In genomic region chr2:46888421-46888952, GRCh38 we compare ENCODE assay signal across 1 cellular context.
TF ChIP-seq lines count a peak whose summit lies in the region.

No MANE protein-coding gene starts in this region.

TF ChIP-seq in IMR-90, 13 proteins besides CTCF, POLR2A, EP300 and RAD21:
- no peak for TF ChIP-seq SMC3 (IDR thresholded peaks at IDR 0.05; ENCODE audit: low read depth, low read length)
- no peak for TF ChIP-seq BHLHE40 (IDR thresholded peaks at IDR 0.05; ENCODE audit: low read depth, low read length)
- no peak for TF ChIP-seq MAFK (IDR thresholded peaks at IDR 0.05; ENCODE audit: low read depth, low read length)
- TF ChIP-seq CEBPB (IDR thresholded peaks at IDR 0.05; ENCODE audit: low read depth, low read length): no peak
- TF ChIP-seq NFE2L2 (IDR thresholded peaks at IDR 0.05; ENCODE audit: low read depth, low read length): no peak
- no peak for TF ChIP-seq RFX5 (IDR thresholded peaks at IDR 0.05; ENCODE audit: low read depth, low read length)
- TF ChIP-seq ELK1 (IDR thresholded peaks at IDR 0.05; ENCODE audit: borderline replicate concordance, low read depth, low read length): no peak
- TF ChIP-seq MAZ (IDR thresholded peaks at IDR 0.05; ENCODE audit: borderline replicate concordance, low read depth, low read length): no peak
- TF ChIP-seq RCOR1 (IDR thresholded peaks at IDR 0.05; ENCODE audit: insufficient replicate concordance, low read length): no peak
- no peak for TF ChIP-seq FOS (IDR thresholded peaks at IDR 0.05; ENCODE audit: low read depth, low read length)
- no peak for TF ChIP-seq MXI1 (IDR thresholded peaks at IDR 0.05; ENCODE audit: borderline replicate concordance, low read depth, low read length)
- no peak for TF ChIP-seq CHD1 (IDR thresholded peaks at IDR 0.05; ENCODE audit: low read depth, low read length)
- TF ChIP-seq USF2 (IDR thresholded peaks at IDR 0.05; ENCODE audit: low read depth, low read length): no peak
